13 cellular contexts compared by ENCODE assay signal in genomic region chr7:123783820-123784219, GRCh38.
"Had no signal": no experiment of that assay in that cellular context is flagged by ENCODE, and none has a peak within 500 bp of the region (broad histone marks: within the 10 kb centered on the region; RNA-seq: fewer than 3 reads in every experiment).

No MANE protein-coding gene starts in this region.

- H3K27me3 Mint-ChIP-seq: activated naive CD4-positive, alpha-beta T cell treated with anti-CD3 and anti-CD28 coated beads, Interleukin-2, amount 10 ng/mL, durations not matched to agents 7 days and 5 days; stimulated activated memory B cell treated with anti-CD40 and anti-IgM and Interleukin-4, amounts not matched to agents 10 μg/mL and 1 μg/mL and 100 μg/mL, for 72 hours had no signal

- H3K4me1 Mint-ChIP-seq: activated naive CD4-positive, alpha-beta T cell treated with anti-CD3 and anti-CD28 coated beads, Interleukin-2, amount 10 ng/mL, durations not matched to agents 7 days and 5 days; activated T-helper 17 cell treated with anti-CD3 and anti-CD28 coated beads, Interleukin-2, amount 50 U/mL, for 72 hours; neural crest cell; stimulated activated memory B cell treated with anti-CD40 and anti-IgM and Interleukin-4, amounts not matched to agents 10 μg/mL and 1 μg/mL and 100 μg/mL, for 72 hours had no signal

- H3K36me3 Mint-ChIP-seq: activated naive CD4-positive, alpha-beta T cell treated with anti-CD3 and anti-CD28 coated beads, Interleukin-2, amount 10 ng/mL, durations not matched to agents 7 days and 5 days; stimulated activated memory B cell treated with anti-CD40 and anti-IgM and Interleukin-4, amounts not matched to agents 10 μg/mL and 1 μg/mL and 100 μg/mL, for 72 hours had no signal

- H3K4me3 ChIP-seq: coronary artery, sigmoid colon, SJSA1, tibial nerve had no signal

- H3K9me3 Mint-ChIP-seq: activated naive CD4-positive, alpha-beta T cell treated with anti-CD3 and anti-CD28 coated beads, Interleukin-2, amount 10 ng/mL, durations not matched to agents 7 days and 5 days; activated T-helper 17 cell treated with anti-CD3 and anti-CD28 coated beads, Interleukin-2, amount 50 U/mL, for 72 hours; neural crest cell; stimulated activated memory B cell treated with anti-CD40 and anti-IgM and Interleukin-4, amounts not matched to agents 10 μg/mL and 1 μg/mL and 100 μg/mL, for 72 hours; T-helper 2 cell treated with Interferon-gamma antibody and Interleukin-4, amounts not matched to agents 5 μg/mL and 100 μg/mL, for 36 hours had no signal

- H3K4me1 ChIP-seq: sigmoid colon, SJSA1, tibial nerve had no signal

- DNase-seq: activated CD4-positive, alpha-beta T cell treated with anti-CD3 and anti-CD28 coated beads, Interleukin-2, amount 50 U/mL, for 1 hour; activated naive CD4-positive, alpha-beta T cell treated with anti-CD3 and anti-CD28 coated beads, Interleukin-2, amount 10 ng/mL, durations not matched to agents 7 days and 5 days; caudate nucleus; effector CD4-positive, alpha-beta T cell; sigmoid colon; stimulated activated CD4-positive, alpha-beta T cell treated with anti-CD3 and anti-CD28 coated beads, Interleukin-2, amount 100 ng/mL, for 48 hours had no signal

- ATAC-seq: activated T-helper 17 cell treated with anti-CD3 and anti-CD28 coated beads, Interleukin-2, amount 50 U/mL, for 72 hours; stimulated activated memory B cell treated with anti-CD40 and anti-IgM and Interleukin-4, amounts not matched to agents 10 μg/mL and 1 μg/mL and 100 μg/mL, for 72 hours had no signal

- H3K36me3 ChIP-seq: sigmoid colon, SJSA1, tibial nerve had no signal

- H3K27ac ChIP-seq: SJSA1, tibial nerve had no signal

- H3K4me3 Mint-ChIP-seq: activated naive CD4-positive, alpha-beta T cell treated with anti-CD3 and anti-CD28 coated beads, Interleukin-2, amount 10 ng/mL, durations not matched to agents 7 days and 5 days; activated T-helper 17 cell treated with anti-CD3 and anti-CD28 coated beads, Interleukin-2, amount 50 U/mL, for 72 hours; neural crest cell; stimulated activated memory B cell treated with anti-CD40 and anti-IgM and Interleukin-4, amounts not matched to agents 10 μg/mL and 1 μg/mL and 100 μg/mL, for 72 hours; T-helper 2 cell treated with Interferon-gamma antibody and Interleukin-4, amounts not matched to agents 5 μg/mL and 100 μg/mL, for 36 hours had no signal

- H3K27ac Mint-ChIP-seq: activated naive CD4-positive, alpha-beta T cell treated with anti-CD3 and anti-CD28 coated beads, Interleukin-2, amount 10 ng/mL, durations not matched to agents 7 days and 5 days; activated T-helper 17 cell treated with anti-CD3 and anti-CD28 coated beads, Interleukin-2, amount 50 U/mL, for 72 hours; stimulated activated memory B cell treated with anti-CD40 and anti-IgM and Interleukin-4, amounts not matched to agents 10 μg/mL and 1 μg/mL and 100 μg/mL, for 72 hours; T-helper 2 cell treated with Interferon-gamma antibody and Interleukin-4, amounts not matched to agents 5 μg/mL and 100 μg/mL, for 36 hours had no signal

- H3K9me3 ChIP-seq: sigmoid colon, SJSA1, tibial nerve had no signal

- H3K27me3 ChIP-seq: sigmoid colon, tibial nerve had no signal
